ENCODE assay signal across 1 cellular context in the genomic region with DNA sequence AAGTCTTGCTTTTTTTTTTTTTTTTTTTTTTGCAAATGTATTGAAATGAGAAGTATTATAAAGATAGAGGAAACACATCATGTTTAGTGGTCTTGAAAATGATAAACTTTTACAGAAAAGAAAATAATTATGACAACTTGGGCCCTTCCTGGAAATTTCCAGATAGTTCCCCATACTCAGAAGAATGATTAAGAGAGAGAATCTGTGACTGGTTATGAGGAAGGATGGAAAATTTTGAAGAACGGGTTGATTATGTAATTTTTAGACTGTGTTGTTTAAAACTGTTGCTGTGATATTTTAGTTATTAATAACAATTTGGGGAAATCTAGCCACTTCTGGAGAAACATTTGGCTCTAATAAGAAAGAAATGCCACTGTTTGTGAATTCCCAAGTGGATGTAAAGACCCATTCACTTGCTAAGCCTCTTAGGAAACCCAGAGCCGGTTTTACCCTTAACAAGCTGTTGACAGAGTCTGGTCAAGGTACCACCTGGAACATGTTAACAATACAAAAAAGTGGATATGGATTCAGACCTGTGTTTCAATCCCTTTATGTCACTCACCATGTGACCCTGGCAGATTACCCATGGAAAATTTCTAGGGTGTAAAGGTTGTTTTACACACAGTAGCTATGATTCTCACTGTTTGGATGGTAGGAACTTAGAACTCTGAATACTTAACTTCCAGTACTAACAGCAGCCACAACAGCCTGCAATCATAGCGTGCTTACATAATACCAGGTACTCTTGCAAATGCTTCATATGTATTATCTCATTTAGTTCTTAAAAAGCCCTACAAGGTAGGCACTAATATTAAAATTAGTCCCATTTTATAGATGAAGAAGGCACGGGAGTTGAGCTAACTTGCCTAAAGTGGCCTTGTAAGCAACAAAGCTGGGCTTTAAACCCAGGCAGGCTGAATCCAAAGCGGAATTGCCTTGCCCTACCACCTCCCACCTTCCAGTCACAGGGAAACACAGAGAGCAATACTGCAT.
TF ChIP-seq lines count a peak whose summit lies in the region.

No MANE protein-coding gene starts in this region.

TF ChIP-seq in HepG2, 621 proteins besides CTCF, POLR2A, EP300 and RAD21 (continued from another document and continues in another):
- TF ChIP-seq, protein P1, sequence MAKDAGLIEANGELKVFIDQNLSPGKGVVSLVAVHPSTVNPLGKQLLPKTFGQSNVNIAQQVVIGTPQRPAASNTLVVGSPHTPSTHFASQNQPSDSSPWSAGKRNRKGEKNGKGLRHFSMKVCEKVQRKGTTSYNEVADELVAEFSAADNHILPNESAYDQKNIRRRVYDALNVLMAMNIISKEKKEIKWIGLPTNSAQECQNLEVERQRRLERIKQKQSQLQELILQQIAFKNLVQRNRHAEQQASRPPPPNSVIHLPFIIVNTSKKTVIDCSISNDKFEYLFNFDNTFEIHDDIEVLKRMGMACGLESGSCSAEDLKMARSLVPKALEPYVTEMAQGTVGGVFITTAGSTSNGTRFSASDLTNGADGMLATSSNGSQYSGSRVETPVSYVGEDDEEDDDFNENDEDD (CRISPR knock-in tag; IDR thresholded peaks at IDR 0.05; ENCODE audit: borderline replicate concordance) = no peak
- TF ChIP-seq ZNF496 (CRISPR knock-in tag; IDR thresholded peaks at IDR 0.05; ENCODE audit: insufficient replicate concordance) (no peak), ZNF546 (CRISPR knock-in tag; conservative IDR thresholded peaks at IDR 0.05) (no peak), ERF (CRISPR knock-in tag; IDR thresholded peaks at IDR 0.05) (peak; percentile 20; the same call in 1 of the 2 replicates), NAIF1 (CRISPR knock-in tag; IDR thresholded peaks at IDR 0.05; ENCODE audit: borderline replicate concordance) (no peak), ZNF737 (CRISPR knock-in tag; IDR thresholded peaks at IDR 0.05; ENCODE audit: borderline replicate concordance) (no peak), ZNF44 (CRISPR knock-in tag; IDR thresholded peaks at IDR 0.05) (no peak), ZNF562 (CRISPR knock-in tag; IDR thresholded peaks at IDR 0.05; ENCODE audit: borderline replicate concordance) (no peak), FOXK2 (IDR thresholded peaks at IDR 0.05) (peak; percentile 57; the same call in 1 of the 2 replicates), ARHGAP35 (CRISPR knock-in tag; IDR thresholded peaks at IDR 0.05; ENCODE audit: borderline replicate concordance) (no peak), KDM2A (CRISPR knock-in tag; IDR thresholded peaks at IDR 0.05; ENCODE audit: borderline replicate concordance, low read depth) (0 out of 2 replicates have a peak, but pooled peaks have one; percentile 25), ZBTB21 (CRISPR knock-in tag; IDR thresholded peaks at IDR 0.05) (peak; percentile 73; the same call in 1 of the 2 replicates), REXO4 (CRISPR knock-in tag; IDR thresholded peaks at IDR 0.05; ENCODE audit: borderline replicate concordance) (no peak), GTF3A (CRISPR knock-in tag; conservative IDR thresholded peaks at IDR 0.05) (no peak), ZNF512B (CRISPR knock-in tag; IDR thresholded peaks at IDR 0.05; ENCODE audit: borderline replicate concordance) (no peak), LRRFIP1 (CRISPR knock-in tag; conservative IDR thresholded peaks at IDR 0.05) (no peak), HNRNPK (IDR thresholded peaks at IDR 0.05; ENCODE audit: low read depth, low read length, poor library complexity, severe bottlenecking) (no peak), CREB3 (CRISPR knock-in tag; IDR thresholded peaks at IDR 0.05) (no peak; the same call in 1 of the 2 replicates), RNF2 (conservative IDR thresholded peaks at IDR 0.05; ENCODE audit: low read depth) (no peak), ZSCAN21 (CRISPR knock-in tag; IDR thresholded peaks at IDR 0.05; ENCODE audit: borderline replicate concordance) (peak; percentile 100)
- TF ChIP-seq, protein P2, sequence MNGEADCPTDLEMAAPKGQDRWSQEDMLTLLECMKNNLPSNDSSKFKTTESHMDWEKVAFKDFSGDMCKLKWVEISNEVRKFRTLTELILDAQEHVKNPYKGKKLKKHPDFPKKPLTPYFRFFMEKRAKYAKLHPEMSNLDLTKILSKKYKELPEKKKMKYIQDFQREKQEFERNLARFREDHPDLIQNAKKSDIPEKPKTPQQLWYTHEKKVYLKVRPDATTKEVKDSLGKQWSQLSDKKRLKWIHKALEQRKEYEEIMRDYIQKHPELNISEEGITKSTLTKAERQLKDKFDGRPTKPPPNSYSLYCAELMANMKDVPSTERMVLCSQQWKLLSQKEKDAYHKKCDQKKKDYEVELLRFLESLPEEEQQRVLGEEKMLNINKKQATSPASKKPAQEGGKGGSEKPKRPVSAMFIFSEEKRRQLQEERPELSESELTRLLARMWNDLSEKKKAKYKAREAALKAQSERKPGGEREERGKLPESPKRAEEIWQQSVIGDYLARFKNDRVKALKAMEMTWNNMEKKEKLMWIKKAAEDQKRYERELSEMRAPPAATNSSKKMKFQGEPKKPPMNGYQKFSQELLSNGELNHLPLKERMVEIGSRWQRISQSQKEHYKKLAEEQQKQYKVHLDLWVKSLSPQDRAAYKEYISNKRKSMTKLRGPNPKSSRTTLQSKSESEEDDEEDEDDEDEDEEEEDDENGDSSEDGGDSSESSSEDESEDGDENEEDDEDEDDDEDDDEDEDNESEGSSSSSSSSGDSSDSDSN (CRISPR knock-in tag; IDR thresholded peaks at IDR 0.05) = peak; percentile 59
- TF ChIP-seq, protein P3, sequence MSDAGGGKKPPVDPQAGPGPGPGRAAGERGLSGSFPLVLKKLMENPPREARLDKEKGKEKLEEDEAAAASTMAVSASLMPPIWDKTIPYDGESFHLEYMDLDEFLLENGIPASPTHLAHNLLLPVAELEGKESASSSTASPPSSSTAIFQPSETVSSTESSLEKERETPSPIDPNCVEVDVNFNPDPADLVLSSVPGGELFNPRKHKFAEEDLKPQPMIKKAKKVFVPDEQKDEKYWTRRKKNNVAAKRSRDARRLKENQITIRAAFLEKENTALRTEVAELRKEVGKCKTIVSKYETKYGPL (CRISPR knock-in tag; IDR thresholded peaks at IDR 0.05) = 0 out of 2 replicates have a peak, but pooled peaks have one; percentile 49
- TF ChIP-seq, protein P4, sequence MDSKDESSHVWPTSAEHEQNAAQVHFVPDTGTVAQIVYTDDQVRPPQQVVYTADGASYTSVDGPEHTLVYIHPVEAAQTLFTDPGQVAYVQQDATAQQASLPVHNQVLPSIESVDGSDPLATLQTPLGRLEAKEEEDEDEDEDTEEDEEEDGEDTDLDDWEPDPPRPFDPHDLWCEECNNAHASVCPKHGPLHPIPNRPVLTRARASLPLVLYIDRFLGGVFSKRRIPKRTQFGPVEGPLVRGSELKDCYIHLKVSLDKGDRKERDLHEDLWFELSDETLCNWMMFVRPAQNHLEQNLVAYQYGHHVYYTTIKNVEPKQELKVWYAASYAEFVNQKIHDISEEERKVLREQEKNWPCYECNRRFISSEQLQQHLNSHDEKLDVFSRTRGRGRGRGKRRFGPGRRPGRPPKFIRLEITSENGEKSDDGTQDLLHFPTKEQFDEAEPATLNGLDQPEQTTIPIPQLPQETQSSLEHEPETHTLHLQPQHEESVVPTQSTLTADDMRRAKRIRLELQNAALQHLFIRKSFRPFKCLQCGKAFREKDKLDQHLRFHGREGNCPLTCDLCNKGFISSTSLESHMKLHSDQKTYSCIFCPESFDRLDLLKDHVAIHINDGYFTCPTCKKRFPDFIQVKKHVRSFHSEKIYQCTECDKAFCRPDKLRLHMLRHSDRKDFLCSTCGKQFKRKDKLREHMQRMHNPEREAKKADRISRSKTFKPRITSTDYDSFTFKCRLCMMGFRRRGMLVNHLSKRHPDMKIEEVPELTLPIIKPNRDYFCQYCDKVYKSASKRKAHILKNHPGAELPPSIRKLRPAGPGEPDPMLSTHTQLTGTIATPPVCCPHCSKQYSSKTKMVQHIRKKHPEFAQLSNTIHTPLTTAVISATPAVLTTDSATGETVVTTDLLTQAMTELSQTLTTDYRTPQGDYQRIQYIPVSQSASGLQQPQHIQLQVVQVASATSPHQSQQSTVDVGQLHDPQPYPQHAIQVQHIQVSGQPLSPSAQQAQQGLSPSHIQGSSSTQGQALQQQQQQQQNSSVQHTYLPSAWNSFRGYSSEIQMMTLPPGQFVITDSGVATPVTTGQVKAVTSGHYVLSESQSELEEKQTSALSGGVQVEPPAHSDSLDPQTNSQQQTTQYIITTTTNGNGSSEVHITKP (CRISPR knock-in tag; IDR thresholded peaks at IDR 0.05; ENCODE audit: low read depth) = no peak
- TF ChIP-seq, protein P5, sequence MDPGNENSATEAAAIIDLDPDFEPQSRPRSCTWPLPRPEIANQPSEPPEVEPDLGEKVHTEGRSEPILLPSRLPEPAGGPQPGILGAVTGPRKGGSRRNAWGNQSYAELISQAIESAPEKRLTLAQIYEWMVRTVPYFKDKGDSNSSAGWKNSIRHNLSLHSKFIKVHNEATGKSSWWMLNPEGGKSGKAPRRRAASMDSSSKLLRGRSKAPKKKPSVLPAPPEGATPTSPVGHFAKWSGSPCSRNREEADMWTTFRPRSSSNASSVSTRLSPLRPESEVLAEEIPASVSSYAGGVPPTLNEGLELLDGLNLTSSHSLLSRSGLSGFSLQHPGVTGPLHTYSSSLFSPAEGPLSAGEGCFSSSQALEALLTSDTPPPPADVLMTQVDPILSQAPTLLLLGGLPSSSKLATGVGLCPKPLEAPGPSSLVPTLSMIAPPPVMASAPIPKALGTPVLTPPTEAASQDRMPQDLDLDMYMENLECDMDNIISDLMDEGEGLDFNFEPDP (CRISPR knock-in tag; conservative IDR thresholded peaks at IDR 0.05) = no peak
- TF ChIP-seq, protein P6, sequence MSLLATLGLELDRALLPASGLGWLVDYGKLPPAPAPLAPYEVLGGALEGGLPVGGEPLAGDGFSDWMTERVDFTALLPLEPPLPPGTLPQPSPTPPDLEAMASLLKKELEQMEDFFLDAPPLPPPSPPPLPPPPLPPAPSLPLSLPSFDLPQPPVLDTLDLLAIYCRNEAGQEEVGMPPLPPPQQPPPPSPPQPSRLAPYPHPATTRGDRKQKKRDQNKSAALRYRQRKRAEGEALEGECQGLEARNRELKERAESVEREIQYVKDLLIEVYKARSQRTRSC (CRISPR knock-in tag; IDR thresholded peaks at IDR 0.05; ENCODE audit: low read depth) = peak; percentile 53; the same call in 1 of the 2 replicates
- TF ChIP-seq, protein P7, sequence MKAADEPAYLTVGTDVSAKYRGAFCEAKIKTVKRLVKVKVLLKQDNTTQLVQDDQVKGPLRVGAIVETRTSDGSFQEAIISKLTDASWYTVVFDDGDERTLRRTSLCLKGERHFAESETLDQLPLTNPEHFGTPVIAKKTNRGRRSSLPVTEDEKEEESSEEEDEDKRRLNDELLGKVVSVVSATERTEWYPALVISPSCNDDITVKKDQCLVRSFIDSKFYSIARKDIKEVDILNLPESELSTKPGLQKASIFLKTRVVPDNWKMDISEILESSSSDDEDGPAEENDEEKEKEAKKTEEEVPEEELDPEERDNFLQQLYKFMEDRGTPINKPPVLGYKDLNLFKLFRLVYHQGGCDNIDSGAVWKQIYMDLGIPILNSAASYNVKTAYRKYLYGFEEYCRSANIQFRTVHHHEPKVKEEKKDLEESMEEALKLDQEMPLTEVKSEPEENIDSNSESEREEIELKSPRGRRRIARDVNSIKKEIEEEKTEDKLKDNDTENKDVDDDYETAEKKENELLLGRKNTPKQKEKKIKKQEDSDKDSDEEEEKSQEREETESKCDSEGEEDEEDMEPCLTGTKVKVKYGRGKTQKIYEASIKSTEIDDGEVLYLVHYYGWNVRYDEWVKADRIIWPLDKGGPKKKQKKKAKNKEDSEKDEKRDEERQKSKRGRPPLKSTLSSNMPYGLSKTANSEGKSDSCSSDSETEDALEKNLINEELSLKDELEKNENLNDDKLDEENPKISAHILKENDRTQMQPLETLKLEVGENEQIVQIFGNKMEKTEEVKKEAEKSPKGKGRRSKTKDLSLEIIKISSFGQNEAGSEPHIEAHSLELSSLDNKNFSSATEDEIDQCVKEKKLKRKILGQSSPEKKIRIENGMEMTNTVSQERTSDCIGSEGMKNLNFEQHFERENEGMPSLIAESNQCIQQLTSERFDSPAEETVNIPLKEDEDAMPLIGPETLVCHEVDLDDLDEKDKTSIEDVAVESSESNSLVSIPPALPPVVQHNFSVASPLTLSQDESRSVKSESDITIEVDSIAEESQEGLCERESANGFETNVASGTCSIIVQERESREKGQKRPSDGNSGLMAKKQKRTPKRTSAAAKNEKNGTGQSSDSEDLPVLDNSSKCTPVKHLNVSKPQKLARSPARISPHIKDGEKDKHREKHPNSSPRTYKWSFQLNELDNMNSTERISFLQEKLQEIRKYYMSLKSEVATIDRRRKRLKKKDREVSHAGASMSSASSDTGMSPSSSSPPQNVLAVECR (CRISPR knock-in tag; IDR thresholded peaks at IDR 0.05; ENCODE audit: borderline replicate concordance) = peak; percentile 36; the same call in 1 of the 2 replicates
